In the genomic region with DNA sequence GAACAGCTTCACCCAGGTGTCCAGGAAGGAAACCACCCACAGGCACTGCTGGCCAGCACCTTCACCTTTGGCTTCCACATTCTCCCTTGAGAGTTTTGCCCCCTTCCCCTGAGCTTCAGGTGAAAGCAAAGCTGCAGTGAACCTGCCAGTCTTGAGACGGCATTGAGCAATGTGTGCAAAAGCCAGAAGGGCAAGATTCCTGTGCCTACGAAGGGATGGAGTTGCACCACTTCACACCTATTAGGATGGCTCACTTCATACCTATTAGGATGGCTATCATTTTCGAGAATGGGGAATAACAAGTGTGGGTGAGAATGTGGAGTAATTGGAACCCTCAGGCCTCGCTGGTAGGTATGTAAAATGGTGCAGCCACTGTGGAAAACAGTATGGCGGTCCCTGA, we compare ENCODE assay signal across 36 cellular contexts. TPM values are rescaled to one million over a fixed set of nuclear protein-coding genes. Genes with fewer than 3 reads are reported as not detected.
"Had no signal": no experiment of that assay in that cellular context is flagged by ENCODE, and none has a peak within 500 bp of the region (broad histone marks: within the 10 kb centered on the region; RNA-seq: fewer than 3 reads in every experiment).

No MANE protein-coding gene starts in this region.

- DNase-seq: activated B cell treated with CpG ODN at 0.5 μM for 24 hours; activated CD4-positive, alpha-beta memory T cell treated with anti-CD3 and anti-CD28 coated beads, Interleukin-2, amount 10 ng/mL, durations not matched to agents 7 days and 5 days; activated CD4-positive, alpha-beta T cell treated with anti-CD3 and anti-CD28 coated beads for 1 hour; activated CD4-positive, alpha-beta T cell treated with anti-CD3 and anti-CD28 coated beads for 36 hours; activated CD4-positive, alpha-beta T cell treated with anti-CD3 and anti-CD28 coated beads for 48 hours; activated CD4-positive, alpha-beta T cell treated with anti-CD3 and anti-CD28 coated beads, Interleukin-2, amount 10 ng/mL, durations not matched to agents 7 days and 5 days; activated CD4-positive, alpha-beta T cell treated with anti-CD3 and anti-CD28 coated beads, Interleukin-2, amount 50 U/mL, for 48 hours; activated CD8-positive, alpha-beta memory T cell treated with anti-CD3 and anti-CD28 coated beads for 24 hours; activated CD8-positive, alpha-beta memory T cell treated with anti-CD3 and anti-CD28 coated beads, Interleukin-2, amount 10 ng/mL, durations not matched to agents 7 days and 5 days; activated CD8-positive, alpha-beta memory T cell treated with anti-CD3 and anti-CD28 coated beads, Interleukin-2, amount 50 U/mL, for 48 hours; activated CD8-positive, alpha-beta T cell treated with anti-CD3 and anti-CD28 coated beads, Interleukin-2, amount 10 ng/mL, durations not matched to agents 7 days and 5 days; activated effector memory CD4-positive, alpha-beta T cell treated with Interleukin-2 at 50 U/mL for 16 hours; activated gamma-delta T cell; activated naive CD4-positive, alpha-beta T cell treated with anti-CD3 and anti-CD28 coated beads, Interleukin-2, amount 10 ng/mL, durations not matched to agents 7 days and 5 days; activated naive CD4-positive, alpha-beta T cell treated with Interleukin-2 at 50 U/mL for 16 hours; activated naive CD8-positive, alpha-beta T cell treated with anti-CD3 and anti-CD28 coated beads, Interleukin-2, amount 10 ng/mL, durations not matched to agents 7 days and 5 days; activated naive CD8-positive, alpha-beta T cell treated with anti-CD3 and anti-CD28 coated beads, Interleukin-2, amount 50 U/mL, for 24 hours; activated T-cell treated with anti-CD3 and anti-CD28 coated beads, Interleukin-2, amount 50 U/mL, for 24 hours; activated T-cell treated with anti-CD3 and anti-CD28 coated beads, Interleukin-2, amount 50 U/mL, for 48 hours; amygdala; anterior cingulate cortex; central memory CD4-positive, alpha-beta T cell; SW 1271; T-helper 1 cell; T-helper 2 cell; T-helper 9 cell had no signal

- H3K27ac ChIP-seq: ascending aorta, VCaP had no signal

- H3K27ac Mint-ChIP-seq: activated B cell treated with CpG ODN at 0.5 μM for 24 hours; activated CD4-positive, alpha-beta memory T cell treated with anti-CD3 and anti-CD28 coated beads, Interleukin-2, amount 10 ng/mL, durations not matched to agents 7 days and 5 days; activated CD4-positive, alpha-beta T cell treated with anti-CD3 and anti-CD28 coated beads for 36 hours; activated CD4-positive, alpha-beta T cell treated with anti-CD3 and anti-CD28 coated beads, Interleukin-2, amount 10 ng/mL, durations not matched to agents 7 days and 5 days; activated CD8-positive, alpha-beta memory T cell treated with anti-CD3 and anti-CD28 coated beads, Interleukin-2, amount 10 ng/mL, durations not matched to agents 7 days and 5 days; activated CD8-positive, alpha-beta T cell treated with anti-CD3 and anti-CD28 coated beads, Interleukin-2, amount 10 ng/mL, durations not matched to agents 7 days and 5 days; activated naive CD4-positive, alpha-beta T cell treated with anti-CD3 and anti-CD28 coated beads, Interleukin-2, amount 10 ng/mL, durations not matched to agents 7 days and 5 days; activated naive CD4-positive, alpha-beta T cell treated with anti-CD3 and anti-CD28 coated beads, Interleukin-2, amount 50 U/mL, for 24 hours; activated naive CD8-positive, alpha-beta T cell; activated naive CD8-positive, alpha-beta T cell treated with anti-CD3 and anti-CD28 coated beads, Interleukin-2, amount 10 ng/mL, durations not matched to agents 7 days and 5 days; activated naive CD8-positive, alpha-beta T cell treated with anti-CD3 and anti-CD28 coated beads, Interleukin-2, amount 50 U/mL, for 24 hours; activated T-cell treated with anti-CD3 and anti-CD28 coated beads, Interleukin-2, amount 50 U/mL, for 24 hours; activated T-helper 2 cell treated with anti-CD3 and anti-CD28 coated beads, Interferon-gamma antibody, Interleukin-2, Interleukin-4, amounts not matched to agents 10 μg/mL and 5 μg/mL and 100 μg/mL, durations not matched to agents 14 hours and 24 hours and 36 hours; brain; T-helper 1 cell treated with Interleukin-12 subunit alpha and Interleukin-12 subunit beta and Interleukin-4 antibody, amounts not matched to agents 30 μg/mL and 1 μg/mL, for 36 hours; T-helper 2 cell treated with Interferon-gamma antibody and Interleukin-4, amounts not matched to agents 5 μg/mL and 100 μg/mL, for 36 hours had no signal

- H3K36me3 ChIP-seq: ascending aorta had no signal

- H3K4me1 Mint-ChIP-seq: activated naive CD4-positive, alpha-beta T cell treated with anti-CD3 and anti-CD28 coated beads, Interleukin-2, amount 50 U/mL, for 24 hours had no signal

- H3K4me1 ChIP-seq: ascending aorta had no signal

- ATAC-seq: activated CD4-positive, alpha-beta T cell treated with anti-CD3 and anti-CD28 coated beads for 36 hours; activated CD8-positive, alpha-beta memory T cell treated with anti-CD3 and anti-CD28 coated beads, Interleukin-2, amount 10 ng/mL, durations not matched to agents 7 days and 5 days; activated CD8-positive, alpha-beta T cell treated with anti-CD3 and anti-CD28 coated beads, Interleukin-2, amount 10 ng/mL, durations not matched to agents 7 days and 5 days; activated naive CD8-positive, alpha-beta T cell treated with anti-CD3 and anti-CD28 coated beads, Interleukin-2, amount 50 U/mL, for 24 hours had no signal

- H3K36me3 Mint-ChIP-seq: activated CD8-positive, alpha-beta memory T cell treated with anti-CD3 and anti-CD28 coated beads, Interleukin-2, amount 10 ng/mL, durations not matched to agents 7 days and 5 days; activated naive CD4-positive, alpha-beta T cell treated with anti-CD3 and anti-CD28 coated beads, Interleukin-2, amount 10 ng/mL, durations not matched to agents 7 days and 5 days; activated naive CD4-positive, alpha-beta T cell treated with anti-CD3 and anti-CD28 coated beads, Interleukin-2, amount 50 U/mL, for 24 hours; activated naive CD8-positive, alpha-beta T cell; activated naive CD8-positive, alpha-beta T cell treated with anti-CD3 and anti-CD28 coated beads, Interleukin-2, amount 10 ng/mL, durations not matched to agents 7 days and 5 days; brain had no signal

- H3K27me3 Mint-ChIP-seq: activated naive CD8-positive, alpha-beta T cell had no signal

- H3K4me3 ChIP-seq: ascending aorta had no signal

- H3K9me3 Mint-ChIP-seq: activated B cell treated with CpG ODN at 0.5 μM for 24 hours; activated CD4-positive, alpha-beta memory T cell treated with anti-CD3 and anti-CD28 coated beads, Interleukin-2, amount 10 ng/mL, durations not matched to agents 7 days and 5 days; activated CD4-positive, alpha-beta T cell treated with anti-CD3 and anti-CD28 coated beads, Interleukin-2, amount 10 ng/mL, durations not matched to agents 7 days and 5 days; activated naive CD4-positive, alpha-beta T cell treated with anti-CD3 and anti-CD28 coated beads, Interleukin-2, amount 10 ng/mL, durations not matched to agents 7 days and 5 days; activated naive CD4-positive, alpha-beta T cell treated with anti-CD3 and anti-CD28 coated beads, Interleukin-2, amount 50 U/mL, for 24 hours; activated naive CD8-positive, alpha-beta T cell treated with anti-CD3 and anti-CD28 coated beads, Interleukin-2, amount 10 ng/mL, durations not matched to agents 7 days and 5 days; activated naive CD8-positive, alpha-beta T cell treated with anti-CD3 and anti-CD28 coated beads, Interleukin-2, amount 50 U/mL, for 24 hours; activated T-cell treated with anti-CD3 and anti-CD28 coated beads, Interleukin-2, amount 50 U/mL, for 24 hours; activated T-helper 2 cell treated with anti-CD3 and anti-CD28 coated beads, Interferon-gamma antibody, Interleukin-2, Interleukin-4, amounts not matched to agents 10 μg/mL and 5 μg/mL and 100 μg/mL, durations not matched to agents 14 hours and 24 hours and 36 hours; T-helper 1 cell treated with Interleukin-12 subunit alpha and Interleukin-12 subunit beta and Interleukin-4 antibody, amounts not matched to agents 30 μg/mL and 1 μg/mL, for 36 hours; T-helper 2 cell treated with Interferon-gamma antibody and Interleukin-4, amounts not matched to agents 5 μg/mL and 100 μg/mL, for 36 hours had no signal

- H3K27me3 ChIP-seq: ascending aorta had no signal

- FAIRE-seq: TTC549 had no signal

- H3K9me3 ChIP-seq: ascending aorta had no signal

- H3K4me3 Mint-ChIP-seq: activated B cell treated with CpG ODN at 0.5 μM for 24 hours; activated CD4-positive, alpha-beta memory T cell treated with anti-CD3 and anti-CD28 coated beads, Interleukin-2, amount 10 ng/mL, durations not matched to agents 7 days and 5 days; activated CD4-positive, alpha-beta T cell treated with anti-CD3 and anti-CD28 coated beads for 36 hours; activated CD4-positive, alpha-beta T cell treated with anti-CD3 and anti-CD28 coated beads, Interleukin-2, amount 10 ng/mL, durations not matched to agents 7 days and 5 days; activated CD8-positive, alpha-beta memory T cell treated with anti-CD3 and anti-CD28 coated beads, Interleukin-2, amount 10 ng/mL, durations not matched to agents 7 days and 5 days; activated CD8-positive, alpha-beta T cell treated with anti-CD3 and anti-CD28 coated beads, Interleukin-2, amount 10 ng/mL, durations not matched to agents 7 days and 5 days; activated naive CD4-positive, alpha-beta T cell treated with anti-CD3 and anti-CD28 coated beads, Interleukin-2, amount 10 ng/mL, durations not matched to agents 7 days and 5 days; activated naive CD4-positive, alpha-beta T cell treated with anti-CD3 and anti-CD28 coated beads, Interleukin-2, amount 50 U/mL, for 24 hours; activated naive CD8-positive, alpha-beta T cell; activated naive CD8-positive, alpha-beta T cell treated with anti-CD3 and anti-CD28 coated beads, Interleukin-2, amount 10 ng/mL, durations not matched to agents 7 days and 5 days; activated naive CD8-positive, alpha-beta T cell treated with anti-CD3 and anti-CD28 coated beads, Interleukin-2, amount 50 U/mL, for 24 hours; activated T-cell treated with anti-CD3 and anti-CD28 coated beads, Interleukin-2, amount 50 U/mL, for 24 hours; brain; T-helper 1 cell treated with Interleukin-12 subunit alpha and Interleukin-12 subunit beta and Interleukin-4 antibody, amounts not matched to agents 30 μg/mL and 1 μg/mL, for 36 hours; T-helper 2 cell treated with Interferon-gamma antibody and Interleukin-4, amounts not matched to agents 5 μg/mL and 100 μg/mL, for 36 hours had no signal

RNA-seq across cellular contexts. Expression of a gene that starts 7.2 kb away (rescaled TPM):
- total RNA-seq: activated B cell treated with CpG ODN at 0.5 μM for 24 hours; activated CD4-positive, alpha-beta memory T cell treated with anti-CD3 and anti-CD28 coated beads, Interleukin-2, amount 10 ng/mL, durations not matched to agents 7 days and 5 days; activated CD4-positive, alpha-beta T cell treated with anti-CD3 and anti-CD28 coated beads for 36 hours; activated CD4-positive, alpha-beta T cell treated with anti-CD3 and anti-CD28 coated beads, Interleukin-2, amount 10 ng/mL, durations not matched to agents 7 days and 5 days; activated CD8-positive, alpha-beta memory T cell treated with anti-CD3 and anti-CD28 coated beads, Interleukin-2, amount 10 ng/mL, durations not matched to agents 7 days and 5 days; activated CD8-positive, alpha-beta T cell treated with anti-CD3 and anti-CD28 coated beads, Interleukin-2, amount 10 ng/mL, durations not matched to agents 7 days and 5 days; activated naive CD8-positive, alpha-beta T cell treated with anti-CD3 and anti-CD28 coated beads, Interleukin-2, amount 10 ng/mL, durations not matched to agents 7 days and 5 days; activated T-helper 2 cell treated with anti-CD3 and anti-CD28 coated beads, Interferon-gamma antibody, Interleukin-2, Interleukin-4, amounts not matched to agents 10 μg/mL and 5 μg/mL and 100 μg/mL, durations not matched to agents 14 hours and 24 hours and 36 hours; ascending aorta; cardiac septum had no signal
